Comparison of ENCODE assay signal across 1 cellular context in genomic region chr16:720507-720989, GRCh38.
TF ChIP-seq lines count a peak whose summit lies in the region.

No MANE protein-coding gene starts in this region.

TF ChIP-seq in SK-N-SH, 30 proteins besides CTCF, POLR2A, EP300 and RAD21 (continued from another document):
- TF ChIP-seq TAF1 (IDR thresholded peaks at IDR 0.05; ENCODE audit: borderline replicate concordance, low read depth, low read length) (peak; percentile 59), CHD2 (IDR thresholded peaks at IDR 0.05; ENCODE audit: low read length, partially characterized antibody) (peak; percentile 83)
- TF ChIP-seq, protein P1, sequence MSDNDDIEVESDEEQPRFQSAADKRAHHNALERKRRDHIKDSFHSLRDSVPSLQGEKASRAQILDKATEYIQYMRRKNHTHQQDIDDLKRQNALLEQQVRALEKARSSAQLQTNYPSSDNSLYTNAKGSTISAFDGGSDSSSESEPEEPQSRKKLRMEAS (IDR thresholded peaks at IDR 0.05; ENCODE audit: low read depth): peak; percentile 38
